8 cellular contexts compared by ENCODE assay signal in genomic region chr11:61361237-61361636, GRCh38. TPM values are rescaled to one million over a fixed set of nuclear protein-coding genes. Genes with fewer than 3 reads are reported as not detected.
DNase-seq lines count a peak whose midpoint lies in the region; ATAC-seq and TF ChIP-seq lines count a peak whose summit lies in the region.

No MANE protein-coding gene starts in this region.

- H3K9me2 ChIP-seq in PC-9 (ENCODE audit: insufficient read depth): no peaks in the 10 kb centered on the region

- peak overlapping the region; percentile 99 for H3K27ac Mint-ChIP-seq in progenitor cell of endocrine pancreas

- H3K4me1 ChIP-seq in ES-I3 (ENCODE audit: insufficient read depth, low read length) (no peaks in the 10 kb centered on the region), PC-9 (replicated peaks; ENCODE audit: insufficient read depth) (peaks cover 20% of the 10 kb centered on the region), esophagus (ENCODE audit: control insufficient read depth in 2 of 2, insufficient read depth in 2 of 2, low read length in 1 of 2) (peaks cover 0 to 6% of the 10 kb centered on the region in 2 donors)

- peaks cover 23% of the 10 kb centered on the region for H3F3A ChIP-seq in PC-9 (ENCODE audit: insufficient read depth, low read depth)

- H3K36me3 ChIP-seq in ES-I3 (ENCODE audit: insufficient read depth, low read length) (peaks cover 11% of the 10 kb centered on the region; the same call in 1 of the 2 replicates), PC-9 (ENCODE audit: low read depth) (peaks cover 21% of the 10 kb centered on the region), esophagus (ENCODE audit: control insufficient read depth in 2 of 2, insufficient read depth in 2 of 2, low read length in 1 of 2) (peaks cover 5 to 11% of the 10 kb centered on the region in 2 donors)

- no peak for ATAC-seq in HG03159 (IDR thresholded peaks at IDR 0.05; ENCODE audit: unreplicated experiment)

- peak overlapping the region; percentile 94 for H3K4me2 ChIP-seq in PC-9

- H3K27me3 ChIP-seq in PC-9 (ENCODE audit: insufficient read depth, low read depth): no peaks in the 10 kb centered on the region
- no peaks in the 10 kb centered on the region for H3K27me3 ChIP-seq in esophagus (ENCODE audit: control insufficient read depth in 1 of 2, insufficient read depth in 2 of 2, low read length in 2 of 2)

- POLR2A ChIA-PET in PC-9 (lab: Charles Lee; ENCODE audit: unreplicated experiment): interaction anchor here (0.5 to 1.7 kb wide), 9 partner anchors 8 to 745 kb away, joined by 3 to 13 read pairs (median 5); partner anchors contain the start of gene TMEM216

- peak overlapping the region; percentile 100 for H3K4me3 Mint-ChIP-seq in progenitor cell of endocrine pancreas (ENCODE audit: low read depth)

- peak overlapping the region; percentile 98 for H3K9ac ChIP-seq in ES-I3 (ENCODE audit: low read depth, low read length)

- H3K79me2 ChIP-seq in PC-9 (ENCODE audit: low read depth): peaks cover 43% of the 10 kb centered on the region

- H2AFZ ChIP-seq in PC-9: peak overlapping the region; percentile 96

- peak overlapping the region; percentile 86 for H3K4me3 ChIP-seq in PC-9
- H3K4me3 ChIP-seq in esophagus (ENCODE audit: low read depth in 1 of 2, low read length in 2 of 2): peak overlapping the region; percentile 69 to 74

- H4K20me1 ChIP-seq in PC-9 (ENCODE audit: insufficient read depth): no peaks in the 10 kb centered on the region

- CTCF ChIA-PET in PC-9 (lab: Charles Lee): interaction anchor here (0.7 to 4.3 kb wide), 3 partner anchors 16 to 31 kb away, joined by 3 to 31 read pairs (median 5); partner anchors contain the start of gene TMEM216

- WGBS in esophagus, 2 donors: 3 to 5% methylated on average over 14 of the region's 14 CpGs

- intact Hi-C loops in PC-9 (cut with micrococcal nuclease; ENCODE audit: unreplicated experiment): loop anchor here (1.0 to 2.0 kb wide), 2 partner anchors 25 to 32 kb away; partner anchors contain the start of gene TMEM216

- H3K27ac ChIP-seq in PC-9 (no peak overlapping the region), esophagus (ENCODE audit: low read depth in 2 of 2, low read length in 1 of 2) (peak overlapping the region; percentile 98 to 99)

- no peaks in the 10 kb centered on the region for H3K9me3 Mint-ChIP-seq in progenitor cell of endocrine pancreas (ENCODE audit: low read depth)

- H3K36me3 Mint-ChIP-seq in progenitor cell of endocrine pancreas (ENCODE audit: insufficient read depth): peaks cover 5% of the 10 kb centered on the region

- TF ChIP-seq CTCF in PC-9 (conservative IDR thresholded peaks at IDR 0.05): no peak
- TF ChIP-seq CTCF in progenitor cell of endocrine pancreas (IDR thresholded peaks at IDR 0.05; ENCODE audit: unreplicated experiment): no peak

- BruUV-seq in PC-9 (replicated peaks; lab: Mats Ljungman, UMichigan): TSS peak; percentile 63

- peak in 1 of 2 experiments; percentile 11 for DNase-seq in PC-9
- no peak for DNase-seq in progenitor cell of endocrine pancreas (ENCODE audit: low spot score, unreplicated experiment)
- DNase-seq in central memory CD4-positive, alpha-beta T cell: no peak
- DNase-seq in 8988T: no peak
- DNase-seq in NCI-H446 (lab: John Stamatoyannopoulos, UW): no peak

- H3K4me1 Mint-ChIP-seq in progenitor cell of endocrine pancreas (ENCODE audit: low read depth): peaks cover 22% of the 10 kb centered on the region

- no peaks in the 10 kb centered on the region for H3K27me3 Mint-ChIP-seq in progenitor cell of endocrine pancreas

- H3K9me3 ChIP-seq in ES-I3 (ENCODE audit: control insufficient read depth, insufficient read depth, low read length): no peaks in the 10 kb centered on the region
- no peaks in the 10 kb centered on the region for H3K9me3 ChIP-seq in PC-9 (ENCODE audit: insufficient read depth, low read depth)
- H3K9me3 ChIP-seq in esophagus (ENCODE audit: control insufficient read depth in 2 of 2, insufficient read depth in 1 of 2, low read depth in 1 of 2, low read length in 1 of 2): no peaks in the 10 kb centered on the region

RNA-seq across cellular contexts. Expression of gene CYB561A3, which starts 0.4 kb away (rescaled TPM):
- total RNA-seq in PC-9 (2021) (96.9 and 120 TPM in 2 replicates), progenitor cell of endocrine pancreas (44.3 and 45.3 TPM in 2 replicates)
- polyA plus RNA-seq in esophagus: 10 to 100 TPM; 11.4 to 20.4 TPM

RNA-seq across cellular contexts. Expression of gene TMEM138, which starts 0.9 kb away (rescaled TPM):
- total RNA-seq in PC-9 (2021) (32.5 and 46.1 TPM in 2 replicates), progenitor cell of endocrine pancreas (45.9 and 46.7 TPM in 2 replicates)
- polyA plus RNA-seq in esophagus: 10 to 100 TPM; 24.4 to 32.9 TPM

RNA-seq across cellular contexts. Expression of gene TKFC, which starts 28.2 kb away (rescaled TPM):
- total RNA-seq in PC-9 (2021) (168 and 258 TPM in 2 replicates), progenitor cell of endocrine pancreas (68.1 and 78.8 TPM in 2 replicates)
- 10 to 100 TPM; 23.9 to 42.5 TPM for polyA plus RNA-seq in esophagus

RNA-seq across cellular contexts. Expression of gene DDB1, which starts 28.3 kb away (rescaled TPM):
- total RNA-seq in PC-9 (2021): 302 and 305 TPM in 2 replicates
- 10 to 100 TPM; 51.3 to 78.7 TPM for polyA plus RNA-seq in esophagus
- total RNA-seq in progenitor cell of endocrine pancreas: 251 and 254 TPM in 2 replicates

RNA-seq across cellular contexts. Expression of gene TMEM216, which starts 31.1 kb away (rescaled TPM):
- 17.6 and 21.1 TPM in 2 replicates for total RNA-seq in PC-9 (2021)
- polyA plus RNA-seq in esophagus: 10 to 100 TPM in 1 of 2 donors, 1 to 10 TPM in 1; 7.7 to 10.3 TPM
- 20.6 and 22.2 TPM in 2 replicates for total RNA-seq in progenitor cell of endocrine pancreas
